ENCODE assay signal across 8 cellular contexts in genomic region chr16:87393680-87394055, GRCh38. TPM values are rescaled to one million over a fixed set of nuclear protein-coding genes. Genes with fewer than 3 reads are reported as not detected.
DNase-seq lines count a peak whose midpoint lies in the region; ATAC-seq and TF ChIP-seq lines count a peak whose summit lies in the region.

No MANE protein-coding gene starts in this region.

- TF ChIP-seq CTCF in right atrium auricular region (IDR thresholded peaks at IDR 0.05) (no peak), cardiac fibroblast (IDR thresholded peaks at IDR 0.05; ENCODE audit: low read depth, low read length) (no peak), GM20000 (IDR thresholded peaks at IDR 0.05; ENCODE audit: extremely low read depth, missing control alignments) (no peak)

- no peaks in the 10 kb centered on the region for H3K27me3 ChIP-seq in right atrium auricular region
- no peaks in the 10 kb centered on the region for H3K27me3 ChIP-seq in mucosa of stomach (ENCODE audit: control insufficient read depth, insufficient read depth, low read length)

- peak overlapping the region; percentile 79 for H3K9ac ChIP-seq in mucosa of stomach (ENCODE audit: low read length)

- no peaks in the 10 kb centered on the region for H3K9me3 ChIP-seq in right atrium auricular region
- no peaks in the 10 kb centered on the region for H3K9me3 ChIP-seq in mucosa of stomach (ENCODE audit: control insufficient read depth, low read length)

- DNase-seq in right atrium auricular region (ENCODE audit: low spot score) (no peak), Right ventricle myocardium superior (no peak), cardiac fibroblast (ENCODE audit: low read depth in 2 of 2) (no peak), GM20000 (ENCODE audit: low spot score) (no peak)
- DNase-seq in activated CD4-positive, CD25-positive, alpha-beta regulatory T cell treated with anti-CD3 and anti-CD28 coated beads, Interleukin-2, amount 50 U/mL, for 72 hours, result no peak

- peak overlapping the region; percentile 97 to 99 for H3K27ac ChIP-seq in right atrium auricular region

- H3K4me3 ChIP-seq in right atrium auricular region (peak overlapping the region; percentile 74 to 84), cardiac fibroblast (replicated peaks in 1 of 2; ENCODE audit: low read depth in 2 of 2, low read length in 2 of 2) (peak overlapping the region; percentile 82 to 92), mucosa of stomach (ENCODE audit: low read length) (peak overlapping the region; percentile 45)

- ATAC-seq in Right ventricle myocardium superior (ENCODE audit: poor library complexity) (no peak), GM21390 (IDR thresholded peaks at IDR 0.05; ENCODE audit: unreplicated experiment) (no peak), HG03442 (IDR thresholded peaks at IDR 0.05; ENCODE audit: unreplicated experiment) (no peak)

- H3K4me1 ChIP-seq in right atrium auricular region (peaks cover 0 to 40% of the 10 kb centered on the region in 2 donors), mucosa of stomach (ENCODE audit: control insufficient read depth, insufficient read depth, low read length) (peaks cover 21% of the 10 kb centered on the region)

- intact Hi-C loops in Right ventricle myocardium superior (cut with DNase I), result loop anchor here (5.0 kb wide), 1 partner anchor 76 kb away; the partner anchor contains the start of gene C16orf95

- peaks cover 2% of the 10 kb centered on the region for H3K36me3 ChIP-seq in right atrium auricular region
- no peaks in the 10 kb centered on the region for H3K36me3 ChIP-seq in mucosa of stomach (ENCODE audit: control insufficient read depth, insufficient read depth, low read length)

RNA-seq across cellular contexts. Expression of gene MAP1LC3B, which starts 1.5 kb away (rescaled TPM):
- total RNA-seq in right atrium auricular region (10 to 100 TPM; 57.5 to 83.0 TPM), Right ventricle myocardium superior (118 TPM)

RNA-seq across cellular contexts. Expression of gene FBXO31, which starts 10.1 kb away (rescaled TPM):
- 10 to 100 TPM; 39.3 to 53.1 TPM for total RNA-seq in right atrium auricular region
- 78.9 TPM for total RNA-seq in Right ventricle myocardium superior
